In genomic region chr2:152298754-152299153, GRCh38 we compare ENCODE assay signal across 19 cellular contexts. TPM values are rescaled to one million over a fixed set of nuclear protein-coding genes. Genes with fewer than 3 reads are reported as not detected.
A peak's percentile ranks its signal among the peaks of the same experiment; 100 is the strongest.
DNase-seq lines count a peak whose midpoint lies in the region; ATAC-seq and TF ChIP-seq lines count a peak whose summit lies in the region.
"Had no signal": no experiment of that assay in that cellular context is flagged by ENCODE, and none has a peak within 500 bp of the region (broad histone marks: within the 10 kb centered on the region; RNA-seq: fewer than 3 reads in every experiment).

No MANE protein-coding gene starts in this region.

- no peaks in the 10 kb centered on the region for H3F3A ChIP-seq in PC-3 (ENCODE audit: low read length, unreplicated experiment)

- CTCF ChIA-PET in PC-3 (lab: Charles Lee) = no interaction called here

- H3K79me2 ChIP-seq in PC-3 (ENCODE audit: low read length) = no peaks in the 10 kb centered on the region
- H3K79me2 ChIP-seq: hepatocyte had no signal

- H4K20me1 ChIP-seq in PC-3 (ENCODE audit: low read length) = no peaks in the 10 kb centered on the region

- H3K9me2 ChIP-seq in PC-3 (replicated peaks; ENCODE audit: low read length) = no peaks in the 10 kb centered on the region
- H3K9me2 ChIP-seq: SK-N-SH had no signal

- H3K36me3 ChIP-seq in PC-3 (ENCODE audit: low read depth, low read length) = no peaks in the 10 kb centered on the region
- H3K36me3 ChIP-seq: tibial artery had no signal

- H3K9ac ChIP-seq in PC-3 (ENCODE audit: low read length) = no peak overlapping the region
- H3K9ac ChIP-seq: SK-N-SH had no signal

- TF ChIP-seq CTCF in PC-3 (conservative IDR thresholded peaks at IDR 0.05; ENCODE audit: low read depth, low read length) (no peak), epithelial cell of esophagus (IDR thresholded peaks at IDR 0.05; ENCODE audit: insufficient read depth, low read depth, low read length, missing control alignments) (no peak)

- no TSS peak for BruUV-seq in PC-3 (replicated peaks; lab: Mats Ljungman, UMichigan)

- H2AFZ ChIP-seq in PC-3 (ENCODE audit: low read length) = no peak overlapping the region
- H2AFZ ChIP-seq: hepatocyte had no signal

- intact Hi-C loops in PC-3 (cut with micrococcal nuclease) = no loop called here

- no peak overlapping the region for H3K4me3 ChIP-seq in PC-3 (ENCODE audit: low read length)
- H3K4me3 ChIP-seq in epithelial cell of esophagus (ENCODE audit: low read length) = no peak overlapping the region
- H3K4me3 ChIP-seq: hepatocyte, tibial artery had no signal

- no peak; the same call in 1 of the 2 replicates for ATAC-seq in PC-3
- ATAC-seq in GM21723 (IDR thresholded peaks at IDR 0.05; ENCODE audit: unreplicated experiment) = no peak
- ATAC-seq: activated naive CD8-positive, alpha-beta T cell treated with anti-CD3 and anti-CD28 coated beads, Interleukin-2, amount 50 U/mL, for 24 hours; HCT116; left cardiac atrium had no signal

- H3K27ac ChIP-seq in PC-3 (ENCODE audit: low read length) = no peak overlapping the region
- H3K27ac ChIP-seq: epithelial cell of prostate, hepatocyte, tibial artery had no signal

- no peaks in the 10 kb centered on the region for H3K9me3 ChIP-seq in PC-3 (ENCODE audit: low read length)
- H3K9me3 ChIP-seq: SK-N-SH, tibial artery had no signal

- no peaks in the 10 kb centered on the region for H3K27me3 ChIP-seq in PC-3 (ENCODE audit: low read length)
- H3K27me3 ChIP-seq: hepatocyte, tibial artery had no signal

- DNase-seq in NCI-H2107 treated with DMSO at 0.1 percent for 48 hours (lab: John Stamatoyannopoulos, UW; ENCODE audit: unreplicated experiment) (peak; percentile 38), NCI-H2107 (lab: John Stamatoyannopoulos, UW) (no peak), PC-3 (peak; percentile 23), epithelial cell of esophagus (ENCODE audit: low read depth) (peak; percentile 82), SW480 (ENCODE audit: low spot score) (no peak), globus pallidus (ENCODE audit: low spot score) (no peak)
- DNase-seq in effector CD4-positive, alpha-beta T cell = no peak
- DNase-seq: activated CD4-positive, alpha-beta memory T cell treated with anti-CD3 and anti-CD28 coated beads for 36 hours; activated naive CD8-positive, alpha-beta T cell treated with anti-CD3 and anti-CD28 coated beads, Interleukin-2, amount 50 U/mL, for 24 hours; activated T-cell treated with anti-CD3 and anti-CD28 coated beads, Interleukin-2, amount 50 U/mL, for 48 hours; CD4-positive, alpha-beta T cell; left cardiac atrium; NCI-H345; SK-N-SH; tibial artery had no signal

- POLR2A ChIA-PET in PC-3 (lab: Charles Lee; ENCODE audit: unreplicated experiment) = no interaction called here

- H3K4me2 ChIP-seq in PC-3 (ENCODE audit: low read length) = no peak overlapping the region
- H3K4me2 ChIP-seq: hepatocyte, SK-N-SH had no signal

- 0 out of 2 replicates have a peak, but pooled peaks cover 4% of the 10 kb centered on the region for H3K4me1 ChIP-seq in PC-3 (ENCODE audit: insufficient read depth, low read length)
- H3K4me1 ChIP-seq: tibial artery had no signal

RNA-seq across cellular contexts. Expression of gene FMNL2, which starts 36.2 kb away (rescaled TPM):
- 15.6 and 15.8 TPM in 2 replicates for total RNA-seq in PC-3 (2014; rRNA removed)

Comparison
In these comparisons a context has a peak if more than half of its experiments do, and no peak if none do; other contexts are left out.
1. DNase-seq: peak in NCI-H2107 treated with DMSO at 0.1 percent for 48 hours (single experiment), PC-3 (single experiment) and epithelial cell of esophagus (single experiment); none in NCI-H2107 (single experiment), SW480 (single experiment), globus pallidus (single experiment) and effector CD4-positive, alpha-beta T cell (single experiment).